ENCODE assay signal across 9 cellular contexts in genomic region chr2:46461716-46462171, GRCh38. TPM values are rescaled to one million over a fixed set of nuclear protein-coding genes. Genes with fewer than 3 reads are reported as not detected.
DNase-seq lines count a peak whose midpoint lies in the region; ATAC-seq and TF ChIP-seq lines count a peak whose summit lies in the region.
"Had no signal": no experiment of that assay in that cellular context is flagged by ENCODE, and none has a peak within 500 bp of the region (broad histone marks: within the 10 kb centered on the region; RNA-seq: fewer than 3 reads in every experiment).

No MANE protein-coding gene starts in this region.

- H3K9ac ChIP-seq in PC-3 (ENCODE audit: low read length): no peak overlapping the region

- ATAC-seq in GM18517 (IDR thresholded peaks at IDR 0.05; ENCODE audit: unreplicated experiment) (peak; percentile 47), HG03064 (IDR thresholded peaks at IDR 0.05; ENCODE audit: low read depth, unreplicated experiment) (peak; percentile 28), T-helper 17 cell (peak; percentile 35), PC-3 (no peak), HG03565 (IDR thresholded peaks at IDR 0.05; ENCODE audit: unreplicated experiment) (no peak), aorta (ENCODE audit: low FRiP score) (no peak)
- peak; percentile 7 to 48 for ATAC-seq in natural killer cell treated with Interleukin-12 subunit alpha and Interleukin-12 subunit beta and Interleukin-15 and Interleukin-18, amount 100 ng/mL, for 72 hours

- H3K4me1 ChIP-seq in PC-3 (ENCODE audit: insufficient read depth, low read length): peaks cover 11% of the 10 kb centered on the region
- no peaks in the 10 kb centered on the region for H3K4me1 ChIP-seq in aorta (ENCODE audit: control insufficient read depth in 1 of 2, insufficient read depth in 2 of 2, low read length in 2 of 2)

- H3K4me3 Mint-ChIP-seq in T-helper 17 cell: peak overlapping the region; percentile 39
- no peak overlapping the region for H3K4me3 Mint-ChIP-seq in natural killer cell treated with Interleukin-12 subunit alpha and Interleukin-12 subunit beta and Interleukin-15 and Interleukin-18, amount 100 ng/mL, for 72 hours
- H3K4me3 Mint-ChIP-seq: activated naive CD8-positive, alpha-beta T cell treated with anti-CD3 and anti-CD28 coated beads, Interleukin-2, amount 10 ng/mL, durations not matched to agents 7 days and 5 days had no signal

- H3K4me2 ChIP-seq in PC-3 (ENCODE audit: low read length): no peak overlapping the region

- 39 to 46% methylated on average over 7 of the region's 7 CpGs for WGBS in aorta, 2 donors

- no peak; the same call in 1 of the 2 replicates for TF ChIP-seq CTCF in PC-3 (conservative IDR thresholded peaks at IDR 0.05; ENCODE audit: low read depth, low read length)

- intact Hi-C loops in PC-3 (cut with micrococcal nuclease): loop anchor here (1.0 to 2.0 kb wide), 4 partner anchors 53 to 469 kb away; no protein-coding TSS in a partner anchor
- intact Hi-C loops in aorta (cut with DNase I): loop anchor here (2.0 kb wide), 2 partner anchors 189 to 399 kb away; no protein-coding TSS in a partner anchor

- H3K9me3 ChIP-seq in T-helper 17 cell (ENCODE audit: control insufficient read depth, low read length, poor library complexity, severe bottlenecking) (no peaks in the 10 kb centered on the region), PC-3 (ENCODE audit: low read length) (no peaks in the 10 kb centered on the region), aorta (ENCODE audit: control insufficient read depth, low read length) (no peaks in the 10 kb centered on the region)

- no peaks in the 10 kb centered on the region for H4K20me1 ChIP-seq in PC-3 (ENCODE audit: low read length)

- H3K27me3 ChIP-seq in PC-3 (ENCODE audit: low read length) (no peaks in the 10 kb centered on the region), aorta (ENCODE audit: control insufficient read depth in 1 of 2, insufficient read depth in 2 of 2, low read length in 1 of 2) (no peaks in the 10 kb centered on the region)

- no peak overlapping the region for H3K4me3 ChIP-seq in PC-3 (ENCODE audit: low read length)
- no peak overlapping the region for H3K4me3 ChIP-seq in aorta (ENCODE audit: low read length in 2 of 2)

- H3K27ac Mint-ChIP-seq in T-helper 17 cell: peak overlapping the region; percentile 59
- H3K27ac Mint-ChIP-seq in natural killer cell treated with Interleukin-12 subunit alpha and Interleukin-12 subunit beta and Interleukin-15 and Interleukin-18, amount 100 ng/mL, for 72 hours: peak overlapping the region; percentile 13 to 26

- H3K36me3 Mint-ChIP-seq in T-helper 17 cell (ENCODE audit: low read depth): no peaks in the 10 kb centered on the region
- no peaks in the 10 kb centered on the region for H3K36me3 Mint-ChIP-seq in natural killer cell treated with Interleukin-12 subunit alpha and Interleukin-12 subunit beta and Interleukin-15 and Interleukin-18, amount 100 ng/mL, for 72 hours
- H3K36me3 Mint-ChIP-seq: activated naive CD8-positive, alpha-beta T cell treated with anti-CD3 and anti-CD28 coated beads, Interleukin-2, amount 10 ng/mL, durations not matched to agents 7 days and 5 days had no signal

- no peaks in the 10 kb centered on the region for H3F3A ChIP-seq in PC-3 (ENCODE audit: low read length, unreplicated experiment)

- no peak overlapping the region; the same call in 1 of the 2 replicates for H2AFZ ChIP-seq in PC-3 (ENCODE audit: low read length)

- in situ Hi-C loops in ACHN (cut with HindIII; ENCODE audit: low pct_ligation_motif_present, low pct_unique_long_range_greater_than_20kb, low sequenced_read_pairs): no loop called here

- no peak overlapping the region for H3K27ac ChIP-seq in PC-3 (ENCODE audit: low read length)
- no peak overlapping the region for H3K27ac ChIP-seq in aorta (ENCODE audit: low read depth in 1 of 2, low read length in 2 of 2)

- no TSS peak for BruUV-seq in PC-3 (replicated peaks; lab: Mats Ljungman, UMichigan)

- H3K27me3 Mint-ChIP-seq in T-helper 17 cell: peaks cover 11% of the 10 kb centered on the region
- peaks cover 0 to 2% of the 10 kb centered on the region in 2 donors for H3K27me3 Mint-ChIP-seq in natural killer cell treated with Interleukin-12 subunit alpha and Interleukin-12 subunit beta and Interleukin-15 and Interleukin-18, amount 100 ng/mL, for 72 hours
- H3K27me3 Mint-ChIP-seq: activated naive CD8-positive, alpha-beta T cell treated with anti-CD3 and anti-CD28 coated beads, Interleukin-2, amount 10 ng/mL, durations not matched to agents 7 days and 5 days had no signal

- H3K9me3 Mint-ChIP-seq in natural killer cell treated with Interleukin-12 subunit alpha and Interleukin-12 subunit beta and Interleukin-15 and Interleukin-18, amount 100 ng/mL, for 72 hours: no peaks in the 10 kb centered on the region
- H3K9me3 Mint-ChIP-seq: activated naive CD8-positive, alpha-beta T cell treated with anti-CD3 and anti-CD28 coated beads, Interleukin-2, amount 10 ng/mL, durations not matched to agents 7 days and 5 days had no signal

- POLR2A ChIA-PET in PC-3 (lab: Charles Lee; ENCODE audit: unreplicated experiment): no interaction called here

- no peaks in the 10 kb centered on the region for H3K9me2 ChIP-seq in PC-3 (replicated peaks; ENCODE audit: low read length)

- no peaks in the 10 kb centered on the region for H3K36me3 ChIP-seq in PC-3 (ENCODE audit: low read depth, low read length)
- no peaks in the 10 kb centered on the region for H3K36me3 ChIP-seq in aorta (ENCODE audit: control insufficient read depth in 1 of 2, insufficient read depth in 2 of 2, low read length in 1 of 2)

- CTCF ChIA-PET in PC-3 (lab: Charles Lee): no interaction called here

- H3K79me2 ChIP-seq in PC-3 (ENCODE audit: low read length): no peaks in the 10 kb centered on the region

- DNase-seq in T-helper 17 cell (no peak), ACHN (no peak), PC-3 (no peak), aorta (no peak)
- DNase-seq in natural killer cell treated with Interleukin-12 subunit alpha and Interleukin-12 subunit beta and Interleukin-15 and Interleukin-18, amount 100 ng/mL, for 72 hours (ENCODE audit: low spot score): no peak

- peaks cover 10% of the 10 kb centered on the region for H3K4me1 Mint-ChIP-seq in T-helper 17 cell
- peaks cover 13 to 18% of the 10 kb centered on the region in 2 donors for H3K4me1 Mint-ChIP-seq in natural killer cell treated with Interleukin-12 subunit alpha and Interleukin-12 subunit beta and Interleukin-15 and Interleukin-18, amount 100 ng/mL, for 72 hours (ENCODE audit: low read depth in 2 of 2)

RNA-seq across cellular contexts. Expression of gene TMEM247, which starts 17.6 kb away (rescaled TPM):
- total RNA-seq in T-helper 17 cell (not detected), PC-3 (2014; rRNA removed) (not detected in 2 replicates), aorta (not detected)
- not detected for total RNA-seq in natural killer cell treated with Interleukin-12 subunit alpha and Interleukin-12 subunit beta and Interleukin-15 and Interleukin-18, amount 100 ng/mL, for 72 hours
- polyA plus RNA-seq in aorta: not detected
- total RNA-seq: activated naive CD8-positive, alpha-beta T cell treated with anti-CD3 and anti-CD28 coated beads, Interleukin-2, amount 10 ng/mL, durations not matched to agents 7 days and 5 days had no signal

Comparison
In these comparisons a context has a peak if more than half of its experiments do, and no peak if none do; other contexts are left out.
1. ATAC-seq: peak in GM18517 (single experiment), HG03064 (single experiment), T-helper 17 cell (single experiment) and natural killer cell treated with Interleukin-12 subunit alpha and Interleukin-12 subunit beta and Interleukin-15 and Interleukin-18, amount 100 ng/mL, for 72 hours (2 of 2); none in PC-3 (single experiment), HG03565 (single experiment) and aorta (single experiment).